Comparison of ENCODE assay signal across 9 cellular contexts in genomic region chr12:121133838-121134237, GRCh38. TPM values are rescaled to one million over a fixed set of nuclear protein-coding genes. Genes with fewer than 3 reads are reported as not detected.
DNase-seq lines count a peak whose midpoint lies in the region; ATAC-seq, FAIRE-seq and TF ChIP-seq lines count a peak whose summit lies in the region.
"Had no signal": no experiment of that assay in that cellular context is flagged by ENCODE, and none has a peak within 500 bp of the region (broad histone marks: within the 10 kb centered on the region; RNA-seq: fewer than 3 reads in every experiment).

No MANE protein-coding gene starts in this region.

- no peak for ATAC-seq in stimulated activated effector memory CD8-positive, alpha-beta T cell treated with anti-CD3 and anti-CD28 coated beads, Interleukin-12 subunit alpha, Interleukin-12 subunit beta, amount 100 ng/mL, for 72 hours
- ATAC-seq in GM21576 (IDR thresholded peaks at IDR 0.05; ENCODE audit: unreplicated experiment) = no peak

- H3K79me2 ChIP-seq in PC-9 (ENCODE audit: low read depth) = no peaks in the 10 kb centered on the region
- H3K79me2 ChIP-seq in endothelial cell of umbilical vein (ENCODE audit: control insufficient read depth, insufficient read depth, low read length) = no peaks in the 10 kb centered on the region

- H3K27me3 ChIP-seq in PC-9 (ENCODE audit: insufficient read depth, low read depth) (no peaks in the 10 kb centered on the region), endothelial cell of umbilical vein (ENCODE audit: control insufficient read depth in 2 of 2, insufficient read depth in 2 of 2, low read length in 2 of 2) (no peaks in the 10 kb centered on the region)

- H4K20me1 ChIP-seq in PC-9 (ENCODE audit: insufficient read depth) = no peaks in the 10 kb centered on the region
- no peaks in the 10 kb centered on the region for H4K20me1 ChIP-seq in endothelial cell of umbilical vein (replicated peaks; ENCODE audit: control insufficient read depth, extremely low read depth, insufficient read depth, low read length)

- CTCF ChIA-PET in PC-9 (lab: Charles Lee) = no interaction called here
- CTCF ChIA-PET in endothelial cell of umbilical vein (lab: Charles Lee) = no interaction called here

- H3K4me2 ChIP-seq in PC-9 (peak overlapping the region; percentile 69), endothelial cell of umbilical vein (ENCODE audit: insufficient read depth, low read length) (peak overlapping the region; percentile 23)

- intact Hi-C loops in PC-9 (cut with micrococcal nuclease; ENCODE audit: unreplicated experiment) = loop anchor here (1.0 kb wide), 2 partner anchors 76 to 93 kb away; partner anchors contain the start of gene P2RX4
- intact Hi-C loops in endothelial cell of umbilical vein (cut with micrococcal nuclease) = loop anchor here (2.0 kb wide), 4 partner anchors 37 to 97 kb away; no protein-coding TSS in a partner anchor

- peak overlapping the region; percentile 91 for H3K4me3 Mint-ChIP-seq in T-helper 1 cell treated with Interleukin-12 subunit alpha and Interleukin-12 subunit beta and Interleukin-4 antibody, amounts not matched to agents 30 μg/mL and 1 μg/mL, for 36 hours
- peak overlapping the region; percentile 96 for H3K4me3 Mint-ChIP-seq in stimulated activated effector memory CD8-positive, alpha-beta T cell treated with anti-CD3 and anti-CD28 coated beads, Interleukin-12 subunit alpha, Interleukin-12 subunit beta, amount 100 ng/mL, for 72 hours
- no peak overlapping the region for H3K4me3 Mint-ChIP-seq in osteocyte (ENCODE audit: unreplicated experiment)

- H3K36me3 ChIP-seq in PC-9 (ENCODE audit: low read depth) = no peaks in the 10 kb centered on the region
- H3K36me3 ChIP-seq in endothelial cell of umbilical vein (ENCODE audit: control insufficient read depth in 2 of 2, extremely low read depth in 1 of 2, insufficient read depth in 2 of 2, low read length in 2 of 2) = no peaks in the 10 kb centered on the region

- no peak for TF ChIP-seq CTCF in PC-9 (conservative IDR thresholded peaks at IDR 0.05)
- no peak for TF ChIP-seq CTCF in endothelial cell of umbilical vein (IDR thresholded peaks at IDR 0.05; ENCODE audit: extremely low read depth in 1 of 2, insufficient read depth in 1 of 2, low read depth in 1 of 2, low read length in 2 of 2)
- no peak for TF ChIP-seq CTCF in osteocyte (IDR thresholded peaks at IDR 0.05)

- no peaks in the 10 kb centered on the region for H3K9me3 ChIP-seq in PC-9 (ENCODE audit: insufficient read depth, low read depth)
- no peaks in the 10 kb centered on the region for H3K9me3 ChIP-seq in endothelial cell of umbilical vein (replicated peaks; ENCODE audit: control insufficient read depth, insufficient read depth, low read length)

- BruUV-seq in PC-9 (replicated peaks; lab: Mats Ljungman, UMichigan) = no TSS peak
- no TSS peak for BruUV-seq in endothelial cell of umbilical vein (replicated peaks; lab: Mats Ljungman, UMichigan)

- peaks cover 22% of the 10 kb centered on the region for H3K4me1 ChIP-seq in PC-9 (replicated peaks; ENCODE audit: insufficient read depth)
- peaks cover 19% of the 10 kb centered on the region for H3K4me1 ChIP-seq in endothelial cell of umbilical vein (ENCODE audit: control insufficient read depth, extremely low read depth, insufficient read depth, low read length)

- no peaks in the 10 kb centered on the region for H3K9me2 ChIP-seq in PC-9 (ENCODE audit: insufficient read depth)

- no peak overlapping the region for H3K9ac ChIP-seq in endothelial cell of umbilical vein (replicated peaks; ENCODE audit: extremely low read depth, insufficient read depth, low read length)

- no peak for FAIRE-seq in endothelial cell of umbilical vein (lab: Jason Lieb, UNC)

- peaks cover 12% of the 10 kb centered on the region for H3F3A ChIP-seq in PC-9 (ENCODE audit: insufficient read depth, low read depth)

- H3K27me3 Mint-ChIP-seq in T-helper 1 cell treated with Interleukin-12 subunit alpha and Interleukin-12 subunit beta and Interleukin-4 antibody, amounts not matched to agents 30 μg/mL and 1 μg/mL, for 36 hours (ENCODE audit: low read depth) = no peaks in the 10 kb centered on the region
- H3K27me3 Mint-ChIP-seq in osteocyte (ENCODE audit: unreplicated experiment) = peaks cover 24% of the 10 kb centered on the region

- DNase-seq in T-helper 1 cell = no peak
- no peak for DNase-seq in PC-9
- no peak for DNase-seq in endothelial cell of umbilical vein (ENCODE audit: low read depth, low spot score)
- no peak for DNase-seq in stimulated activated effector memory CD8-positive, alpha-beta T cell treated with anti-CD3 and anti-CD28 coated beads, Interleukin-12 subunit alpha, Interleukin-12 subunit beta, amount 100 ng/mL, for 72 hours (ENCODE audit: low spot score in 2 of 2)
- DNase-seq in osteocyte (ENCODE audit: extremely low spot score, unreplicated experiment) = no peak
- no peak for DNase-seq in foreskin melanocyte

- H3K4me3 ChIP-seq in PC-9 (no peak overlapping the region), endothelial cell of umbilical vein (replicated peaks in 1 of 3; ENCODE audit: insufficient read depth in 1 of 3, low read depth in 1 of 3, low read length in 3 of 3) (no peak overlapping the region)

- peak overlapping the region; percentile 63 for H3K27ac Mint-ChIP-seq in T-helper 1 cell treated with Interleukin-12 subunit alpha and Interleukin-12 subunit beta and Interleukin-4 antibody, amounts not matched to agents 30 μg/mL and 1 μg/mL, for 36 hours
- H3K27ac Mint-ChIP-seq in stimulated activated effector memory CD8-positive, alpha-beta T cell treated with anti-CD3 and anti-CD28 coated beads, Interleukin-12 subunit alpha, Interleukin-12 subunit beta, amount 100 ng/mL, for 72 hours = peak overlapping the region; percentile 95
- H3K27ac Mint-ChIP-seq in osteocyte (ENCODE audit: unreplicated experiment) = no peak overlapping the region

- peaks cover 19% of the 10 kb centered on the region for H3K36me3 Mint-ChIP-seq in T-helper 1 cell treated with Interleukin-12 subunit alpha and Interleukin-12 subunit beta and Interleukin-4 antibody, amounts not matched to agents 30 μg/mL and 1 μg/mL, for 36 hours (ENCODE audit: low read depth)
- peaks cover 5% of the 10 kb centered on the region for H3K36me3 Mint-ChIP-seq in stimulated activated effector memory CD8-positive, alpha-beta T cell treated with anti-CD3 and anti-CD28 coated beads, Interleukin-12 subunit alpha, Interleukin-12 subunit beta, amount 100 ng/mL, for 72 hours
- no peaks in the 10 kb centered on the region for H3K36me3 Mint-ChIP-seq in osteocyte (ENCODE audit: unreplicated experiment)
- H3K36me3 Mint-ChIP-seq: mesothelial cell of epicardium had no signal

- POLR2A ChIA-PET in PC-9 (lab: Charles Lee; ENCODE audit: unreplicated experiment) (no interaction called here), endothelial cell of umbilical vein (lab: Charles Lee) (no interaction called here)

- H2AFZ ChIP-seq in PC-9 (no peak overlapping the region), endothelial cell of umbilical vein (ENCODE audit: low read depth, low read length) (no peak overlapping the region)

- TF ChIP-seq POLR2A in endothelial cell of umbilical vein (IDR thresholded peaks at IDR 0.05; ENCODE audit: low read depth, low read length) = no peak

- H3K9me1 ChIP-seq in endothelial cell of umbilical vein (replicated peaks; ENCODE audit: control insufficient read depth, extremely low read depth, insufficient read depth, low read length) = no peaks in the 10 kb centered on the region

- peaks cover 59% of the 10 kb centered on the region for H3K4me1 Mint-ChIP-seq in T-helper 1 cell treated with Interleukin-12 subunit alpha and Interleukin-12 subunit beta and Interleukin-4 antibody, amounts not matched to agents 30 μg/mL and 1 μg/mL, for 36 hours (ENCODE audit: low read depth)
- H3K4me1 Mint-ChIP-seq in stimulated activated effector memory CD8-positive, alpha-beta T cell treated with anti-CD3 and anti-CD28 coated beads, Interleukin-12 subunit alpha, Interleukin-12 subunit beta, amount 100 ng/mL, for 72 hours = peaks cover 60% of the 10 kb centered on the region
- peaks cover 22% of the 10 kb centered on the region for H3K4me1 Mint-ChIP-seq in osteocyte (ENCODE audit: unreplicated experiment)

- H3K27ac ChIP-seq in PC-9 (peak overlapping the region; percentile 53), endothelial cell of umbilical vein (ENCODE audit: insufficient read depth, low read depth, low read length) (no peak overlapping the region)

- dilution Hi-C loops in endothelial cell of umbilical vein (cut with MboI; ENCODE audit: extremely low pct_ligation_motif_present, low sequenced_read_pairs) = no loop called here

- peaks cover 9% of the 10 kb centered on the region for H3K9me3 Mint-ChIP-seq in T-helper 1 cell treated with Interleukin-12 subunit alpha and Interleukin-12 subunit beta and Interleukin-4 antibody, amounts not matched to agents 30 μg/mL and 1 μg/mL, for 36 hours
- H3K9me3 Mint-ChIP-seq in stimulated activated effector memory CD8-positive, alpha-beta T cell treated with anti-CD3 and anti-CD28 coated beads, Interleukin-12 subunit alpha, Interleukin-12 subunit beta, amount 100 ng/mL, for 72 hours = peaks cover 3% of the 10 kb centered on the region
- H3K9me3 Mint-ChIP-seq in osteocyte (ENCODE audit: unreplicated experiment) = peaks cover 3% of the 10 kb centered on the region

TF ChIP-seq in endothelial cell of umbilical vein, 7 proteins besides CTCF, POLR2A, EP300 and RAD21:
- TF ChIP-seq MYC (IDR thresholded peaks at IDR 0.05; ENCODE audit: low read depth, low read length) (no peak), MAX (IDR thresholded peaks at IDR 0.05; ENCODE audit: insufficient read depth, insufficient read length) (no peak), POLR2AphosphoS5 (IDR thresholded peaks at IDR 0.05; ENCODE audit: insufficient read depth, low read depth, low read length) (no peak)

RNA-seq across cellular contexts. Expression of gene P2RX7, which starts 1.2 kb away (rescaled TPM):
- total RNA-seq in PC-9 (2021) (2.2 and 3.2 TPM in 2 replicates), endothelial cell of umbilical vein (5.1 and 8.1 TPM in 2 replicates), osteocyte (0.08 and 0.30 TPM in 2 replicates)
- polyA plus RNA-seq in endothelial cell of umbilical vein = 0.80 and 1.3 TPM in 2 replicates
- polyA plus RNA-seq in endothelial cell of umbilical vein (2011; cell fraction: cytosol; rRNA removed) = 0.67 and 0.71 TPM in 2 replicates
- 2.2 and 2.8 TPM in 2 replicates for polyA plus RNA-seq in endothelial cell of umbilical vein (2011; cell fraction: nucleus; rRNA removed)
- 1.3 and 2.9 TPM in 2 replicates for polyA plus RNA-seq in endothelial cell of umbilical vein (2012)
- 0.83 and 0.93 TPM in 2 replicates for polyA minus RNA-seq in endothelial cell of umbilical vein
- not detected for polyA minus RNA-seq in endothelial cell of umbilical vein (2011; cell fraction: cytosol; rRNA and poly(A)+ RNA removed)
- 1.0 and 2.2 TPM in 2 replicates for polyA minus RNA-seq in endothelial cell of umbilical vein (2011; cell fraction: nucleus; rRNA and poly(A)+ RNA removed)
